ENCODE assay signal across 11 cellular contexts in the genomic region with DNA sequence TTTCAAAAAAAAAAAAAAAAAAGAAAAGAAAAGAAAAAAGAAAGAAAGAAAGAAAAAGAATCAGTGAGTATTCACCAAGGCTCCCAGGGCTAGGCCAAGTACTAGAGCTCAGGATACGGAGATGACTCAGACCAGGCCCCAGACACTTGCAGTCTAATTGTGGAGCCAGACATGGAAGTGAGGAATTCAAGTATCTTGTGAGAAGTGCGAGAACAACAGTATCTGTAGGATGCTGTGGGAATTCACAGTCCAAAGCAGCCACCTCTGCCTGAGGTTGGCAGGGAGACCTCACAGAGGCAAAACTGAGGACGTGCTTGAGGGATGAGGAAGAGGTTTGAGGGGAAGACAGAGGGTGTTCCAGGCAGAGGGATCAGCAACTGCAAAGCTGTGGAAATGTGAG. TPM values are rescaled to one million over a fixed set of nuclear protein-coding genes. Genes with fewer than 3 reads are reported as not detected.
DNase-seq lines count a peak whose midpoint lies in the region; ATAC-seq lines count a peak whose summit lies in the region.
"Had no signal": no experiment of that assay in that cellular context is flagged by ENCODE, and none has a peak within 500 bp of the region (broad histone marks: within the 10 kb centered on the region; RNA-seq: fewer than 3 reads in every experiment).

No MANE protein-coding gene starts in this region.

- no peak for DNase-seq in activated CD4-positive, alpha-beta T cell treated with anti-CD3 and anti-CD28 coated beads, Interleukin-2, amount 10 ng/mL, durations not matched to agents 24 days and 14 days
- no peak for DNase-seq in activated CD4-positive, alpha-beta T cell treated with anti-CD3 and anti-CD28 coated beads, Interleukin-2, amount 50 U/mL, for 48 hours
- peak; percentile 80 for DNase-seq in RPMI7951 (ENCODE audit: low read depth)
- no peak for DNase-seq in effector memory CD8-positive, alpha-beta T cell
- peak; percentile 59 for DNase-seq in pulmonary artery endothelial cell (ENCODE audit: low read depth, low spot score)
- no peak for DNase-seq in HuH-7 (ENCODE audit: low spot score)
- DNase-seq in stimulated activated CD4-positive, alpha-beta T cell treated with anti-CD3 and anti-CD28 coated beads, Interleukin-15, amount 100 ng/mL, for 24 hours, result no peak
- DNase-seq in HAP-1 (ENCODE audit: low spot score in 2 of 2), result no peak
- DNase-seq: activated gamma-delta T cell treated with Interleukin-2 at 50 U/mL for 16 hours, NCI-H1092 treated with DMSO at 0.1 percent for 48 hours, SIG-M5 had no signal

- H3K27me3 ChIP-seq in HAP-1 (ENCODE audit: low read depth), result no peaks in the 10 kb centered on the region

- H3K4me1 Mint-ChIP-seq in activated CD4-positive, alpha-beta T cell treated with anti-CD3 and anti-CD28 coated beads, Interleukin-2, amount 10 ng/mL, durations not matched to agents 24 days and 14 days, result peaks cover 33% of the 10 kb centered on the region
- H3K4me1 Mint-ChIP-seq in effector memory CD8-positive, alpha-beta T cell (ENCODE audit: low read depth in 2 of 2), result peaks cover 11 to 14% of the 10 kb centered on the region in 2 donors

- H3K27ac Mint-ChIP-seq in activated CD4-positive, alpha-beta T cell treated with anti-CD3 and anti-CD28 coated beads, Interleukin-2, amount 10 ng/mL, durations not matched to agents 24 days and 14 days, result peak overlapping the region; percentile 86
- no peak overlapping the region for H3K27ac Mint-ChIP-seq in effector memory CD8-positive, alpha-beta T cell

- H3K4me3 ChIP-seq in HAP-1, result no peak overlapping the region

- H3K4me3 Mint-ChIP-seq in activated CD4-positive, alpha-beta T cell treated with anti-CD3 and anti-CD28 coated beads, Interleukin-2, amount 10 ng/mL, durations not matched to agents 24 days and 14 days, result peak overlapping the region; percentile 78
- H3K4me3 Mint-ChIP-seq in effector memory CD8-positive, alpha-beta T cell, result peak overlapping the region; percentile 49 to 63

- intact Hi-C loops in activated CD4-positive, alpha-beta T cell treated with anti-CD3 and anti-CD28 coated beads, Interleukin-2, amount 10 ng/mL, durations not matched to agents 24 days and 14 days (cut with micrococcal nuclease), result loop anchor here (10.0 kb wide), 1 partner anchor 237 kb away; a partner anchor contains a TSS

- H3K36me3 Mint-ChIP-seq in activated CD4-positive, alpha-beta T cell treated with anti-CD3 and anti-CD28 coated beads, Interleukin-2, amount 10 ng/mL, durations not matched to agents 24 days and 14 days (ENCODE audit: low read depth), result no peaks in the 10 kb centered on the region
- peaks cover 25% of the 10 kb centered on the region for H3K36me3 Mint-ChIP-seq in effector memory CD8-positive, alpha-beta T cell (ENCODE audit: insufficient read depth)

- in situ Hi-C loops in HAP-1 (cut with MboI; ENCODE audit: low sequenced_read_pairs), result no loop called here

- peaks cover 14% of the 10 kb centered on the region for H3K4me1 ChIP-seq in HAP-1

- H3K27me3 Mint-ChIP-seq in activated CD4-positive, alpha-beta T cell treated with anti-CD3 and anti-CD28 coated beads, Interleukin-2, amount 10 ng/mL, durations not matched to agents 24 days and 14 days, result peaks cover 3% of the 10 kb centered on the region
- no peaks in the 10 kb centered on the region for H3K27me3 Mint-ChIP-seq in effector memory CD8-positive, alpha-beta T cell

- no peaks in the 10 kb centered on the region for H3K36me3 ChIP-seq in HAP-1 (replicated peaks)

- H3K9me3 ChIP-seq in HAP-1, result no peaks in the 10 kb centered on the region

- no peak for ATAC-seq in effector memory CD8-positive, alpha-beta T cell (replicated peaks)

- no peaks in the 10 kb centered on the region for H3K9me3 Mint-ChIP-seq in activated CD4-positive, alpha-beta T cell treated with anti-CD3 and anti-CD28 coated beads, Interleukin-2, amount 10 ng/mL, durations not matched to agents 24 days and 14 days
- H3K9me3 Mint-ChIP-seq in effector memory CD8-positive, alpha-beta T cell, result no peaks in the 10 kb centered on the region

RNA-seq across cellular contexts. Expression of a gene that starts 14.0 kb away (rescaled TPM):
- 2,074 and 2,109 TPM in 2 replicates for total RNA-seq in activated CD4-positive, alpha-beta T cell treated with anti-CD3 and anti-CD28 coated beads, Interleukin-2, amount 10 ng/mL, durations not matched to agents 24 days and 14 days
- total RNA-seq in RPMI7951 (2014; rRNA removed; shearing (Covaris generic)), result 1,895 and 1,949 TPM in 2 replicates
- total RNA-seq in pulmonary artery endothelial cell, result 501 and 602 TPM in 2 replicates

RNA-seq across cellular contexts. Expression of a gene that starts 20.4 kb away (rescaled TPM):
- 1.5 and 1.8 TPM in 2 replicates for total RNA-seq in activated CD4-positive, alpha-beta T cell treated with anti-CD3 and anti-CD28 coated beads, Interleukin-2, amount 10 ng/mL, durations not matched to agents 24 days and 14 days
- total RNA-seq in RPMI7951 (2014; rRNA removed; shearing (Covaris generic)), result 0.12 and 0.49 TPM in 2 replicates
- total RNA-seq in pulmonary artery endothelial cell, result 0.11 and 0.13 TPM in 2 replicates

RNA-seq across cellular contexts. Expression of a gene that starts 24.3 kb away (rescaled TPM):
- 144 and 145 TPM in 2 replicates for total RNA-seq in activated CD4-positive, alpha-beta T cell treated with anti-CD3 and anti-CD28 coated beads, Interleukin-2, amount 10 ng/mL, durations not matched to agents 24 days and 14 days
- 101 and 136 TPM in 2 replicates for total RNA-seq in RPMI7951 (2014; rRNA removed; shearing (Covaris generic))
- 271 and 311 TPM in 2 replicates for total RNA-seq in pulmonary artery endothelial cell

RNA-seq across cellular contexts. Expression of a gene that starts 28.5 kb away (rescaled TPM):
- total RNA-seq in activated CD4-positive, alpha-beta T cell treated with anti-CD3 and anti-CD28 coated beads, Interleukin-2, amount 10 ng/mL, durations not matched to agents 24 days and 14 days, result not detected in 2 replicates
- not detected in 2 replicates for total RNA-seq in RPMI7951 (2014; rRNA removed; shearing (Covaris generic))
- total RNA-seq in pulmonary artery endothelial cell, result not detected in 2 replicates

RNA-seq across cellular contexts. Expression of a gene that starts 40.2 kb away (rescaled TPM):
- total RNA-seq in activated CD4-positive, alpha-beta T cell treated with anti-CD3 and anti-CD28 coated beads, Interleukin-2, amount 10 ng/mL, durations not matched to agents 24 days and 14 days, result 2.1 TPM in 2 replicates
- 0.10 and 0.48 TPM in 2 replicates for total RNA-seq in RPMI7951 (2014; rRNA removed; shearing (Covaris generic))
- total RNA-seq in pulmonary artery endothelial cell, result 0.07 and 0.18 TPM in 2 replicates

Comparison
In these comparisons a context has a peak if more than half of its experiments do, and no peak if none do; other contexts are left out.
1. DNase-seq: peak in RPMI7951 (single experiment) and pulmonary artery endothelial cell (single experiment); none in activated CD4-positive, alpha-beta T cell treated with anti-CD3 and anti-CD28 coated beads, Interleukin-2, amount 10 ng/mL, durations not matched to agents 24 days and 14 days (single experiment), activated CD4-positive, alpha-beta T cell treated with anti-CD3 and anti-CD28 coated beads, Interleukin-2, amount 50 U/mL, for 48 hours (0 of 2), effector memory CD8-positive, alpha-beta T cell (0 of 3), HuH-7 (single experiment), stimulated activated CD4-positive, alpha-beta T cell treated with anti-CD3 and anti-CD28 coated beads, Interleukin-15, amount 100 ng/mL, for 24 hours (single experiment) and HAP-1 (0 of 2).